ENCODE assay signal across 15 cellular contexts in the genomic region with DNA sequence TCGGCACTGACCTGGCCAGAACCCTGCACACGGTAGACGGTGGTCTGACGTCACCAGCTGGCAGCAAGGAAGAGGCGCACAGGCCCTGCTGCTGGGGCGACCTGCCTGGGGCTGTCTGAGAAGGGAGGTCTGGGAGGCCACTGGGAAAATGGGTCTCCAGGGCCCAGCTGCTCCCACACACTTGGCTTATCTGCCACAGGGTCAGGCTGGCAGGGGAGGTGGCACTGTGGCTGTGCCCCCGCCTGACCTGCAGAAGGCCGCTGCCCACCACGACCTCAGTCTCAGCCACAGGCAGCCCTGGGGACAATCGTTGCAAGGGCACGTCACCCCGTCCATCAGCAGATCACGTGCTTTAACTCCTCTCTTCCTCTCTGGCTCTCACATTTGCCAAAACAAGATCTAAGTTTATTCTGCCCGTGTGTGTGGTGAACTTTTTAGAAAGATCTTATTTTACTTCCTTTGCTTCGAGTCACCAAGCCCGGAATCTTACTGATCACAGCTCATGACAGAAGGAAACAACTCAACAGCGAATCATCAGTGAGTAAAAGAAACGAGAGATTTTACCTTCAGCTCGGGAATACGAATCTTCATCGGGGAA. TPM values are rescaled to one million over a fixed set of nuclear protein-coding genes. Genes with fewer than 3 reads are reported as not detected.
DNase-seq lines count a peak whose midpoint lies in the region; ATAC-seq and TF ChIP-seq lines count a peak whose summit lies in the region.
"Had no signal": no experiment of that assay in that cellular context is flagged by ENCODE, and none has a peak within 500 bp of the region (broad histone marks: within the 10 kb centered on the region; RNA-seq: fewer than 3 reads in every experiment).

No MANE protein-coding gene starts in this region.

- no peaks in the 10 kb centered on the region for H3K27me3 Mint-ChIP-seq in stimulated activated naive CD8-positive, alpha-beta T cell treated with anti-CD3 and anti-CD28 coated beads, Interleukin-15, Interleukin-2, amounts not matched to agents 100 ng/mL and 50 ng/mL, for 24 hours
- H3K27me3 Mint-ChIP-seq: B cell had no signal

- TF ChIP-seq CTCF in brain microvascular endothelial cell (IDR thresholded peaks at IDR 0.05; ENCODE audit: low read depth, low read length, missing control alignments), result no peak
- TF ChIP-seq CTCF in liver (IDR thresholded peaks at IDR 0.05; ENCODE audit: low read depth, low read length, missing input control), result no peak

- DNase-seq in stimulated activated naive CD8-positive, alpha-beta T cell treated with anti-CD3 and anti-CD28 coated beads, Interleukin-15, Interleukin-2, amounts not matched to agents 100 U/mL and 50 U/mL, for 24 hours, result no peak
- peak; percentile 34 for DNase-seq in brain microvascular endothelial cell
- DNase-seq: activated CD8-positive, alpha-beta memory T cell treated with anti-CD3 and anti-CD28 coated beads, Interleukin-2, amount 50 U/mL, for 48 hours; H7; midbrain; NCI-H2171; stimulated activated CD4-positive, alpha-beta T cell treated with anti-CD3 and anti-CD28 coated beads, Interleukin-2, amount 100 ng/mL, for 24 hours; T-helper 1 cell had no signal

- no peaks in the 10 kb centered on the region for H3K9me3 Mint-ChIP-seq in stimulated activated naive CD8-positive, alpha-beta T cell treated with anti-CD3 and anti-CD28 coated beads, Interleukin-15, Interleukin-2, amounts not matched to agents 100 ng/mL and 50 ng/mL, for 24 hours

- peak overlapping the region; percentile 21 for H3K27ac Mint-ChIP-seq in stimulated activated naive CD8-positive, alpha-beta T cell treated with anti-CD3 and anti-CD28 coated beads, Interleukin-15, Interleukin-2, amounts not matched to agents 100 ng/mL and 50 ng/mL, for 24 hours
- H3K27ac Mint-ChIP-seq: B cell had no signal

- no peaks in the 10 kb centered on the region for H3K27me3 ChIP-seq in brain microvascular endothelial cell (replicated peaks)
- H3K27me3 ChIP-seq in liver (ENCODE audit: control insufficient read depth in 4 of 4, insufficient read depth in 4 of 4, low read length in 3 of 4), result no peaks in the 10 kb centered on the region

- peaks cover 5 to 32% (median 19%) of the 10 kb centered on the region in 4 donors for H3K4me1 ChIP-seq in liver (ENCODE audit: control insufficient read depth in 4 of 4, insufficient read depth in 4 of 4, low read length in 3 of 4)

- no peak overlapping the region for H3K4me3 Mint-ChIP-seq in stimulated activated naive CD8-positive, alpha-beta T cell treated with anti-CD3 and anti-CD28 coated beads, Interleukin-15, Interleukin-2, amounts not matched to agents 100 ng/mL and 50 ng/mL, for 24 hours
- H3K4me3 Mint-ChIP-seq: B cell had no signal

- 73% methylated on average over 21 of the region's 21 CpGs for WGBS in liver

- in situ Hi-C loops in brain microvascular endothelial cell (cut with HindIII; ENCODE audit: low pct_ligation_motif_present, low sequenced_read_pairs), result no loop called here

- no peaks in the 10 kb centered on the region for H3K36me3 ChIP-seq in brain microvascular endothelial cell (replicated peaks)
- H3K36me3 ChIP-seq in liver (ENCODE audit: control insufficient read depth in 4 of 4, insufficient read depth in 3 of 4, low read depth in 1 of 4, low read length in 3 of 4), result no peaks in the 10 kb centered on the region

- no peaks in the 10 kb centered on the region for H3K36me3 Mint-ChIP-seq in stimulated activated naive CD8-positive, alpha-beta T cell treated with anti-CD3 and anti-CD28 coated beads, Interleukin-15, Interleukin-2, amounts not matched to agents 100 ng/mL and 50 ng/mL, for 24 hours (ENCODE audit: low read depth)

- TF ChIP-seq RAD21 in liver (IDR thresholded peaks at IDR 0.05), result no peak

- no peak for ATAC-seq in stimulated activated naive CD8-positive, alpha-beta T cell treated with anti-CD3 and anti-CD28 coated beads, Interleukin-15, Interleukin-2, amounts not matched to agents 100 U/mL and 50 U/mL, for 24 hours
- ATAC-seq in GM19328 (IDR thresholded peaks at IDR 0.05; ENCODE audit: unreplicated experiment) (no peak), HG03432 (IDR thresholded peaks at IDR 0.05; ENCODE audit: unreplicated experiment) (no peak), HG02642 (IDR thresholded peaks at IDR 0.05; ENCODE audit: poor library complexity, unreplicated experiment) (no peak), GM18858 (IDR thresholded peaks at IDR 0.05; ENCODE audit: unreplicated experiment) (no peak)

- H3K9me3 ChIP-seq in liver (ENCODE audit: control insufficient read depth in 4 of 4, low read length in 3 of 4), result no peaks in the 10 kb centered on the region

- H3K4me1 Mint-ChIP-seq in stimulated activated naive CD8-positive, alpha-beta T cell treated with anti-CD3 and anti-CD28 coated beads, Interleukin-15, Interleukin-2, amounts not matched to agents 100 ng/mL and 50 ng/mL, for 24 hours (ENCODE audit: low read depth), result no peaks in the 10 kb centered on the region

- H3K27ac ChIP-seq in brain microvascular endothelial cell (peak overlapping the region; percentile 40), liver (ENCODE audit: low read depth in 1 of 2, low read length in 2 of 2) (peak overlapping the region; percentile 8 to 47)

- no peak overlapping the region for H3K9ac ChIP-seq in liver (ENCODE audit: low read depth in 1 of 2, low read length in 2 of 2)

- H3K4me3 ChIP-seq in brain microvascular endothelial cell (ENCODE audit: low read depth, low read length) (no peak overlapping the region), liver (ENCODE audit: low read depth in 1 of 3, low read length in 3 of 3) (no peak overlapping the region)

TF ChIP-seq in liver, 16 proteins besides CTCF, POLR2A, EP300 and RAD21:
- peak; percentile 16 for TF ChIP-seq NR2F2 (IDR thresholded peaks at IDR 0.05)
- no peak for TF ChIP-seq TAF1 (conservative IDR thresholded peaks at IDR 0.05)
- TF ChIP-seq, protein P1, sequence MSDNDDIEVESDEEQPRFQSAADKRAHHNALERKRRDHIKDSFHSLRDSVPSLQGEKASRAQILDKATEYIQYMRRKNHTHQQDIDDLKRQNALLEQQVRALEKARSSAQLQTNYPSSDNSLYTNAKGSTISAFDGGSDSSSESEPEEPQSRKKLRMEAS (IDR thresholded peaks at IDR 0.05), result no peak
TF ChIP-seq in liver: peak in this region for 1.

RNA-seq across cellular contexts. Expression of gene RANBP3, which starts 45.2 kb away (rescaled TPM):
- 10 to 100 TPM; 20.2 to 23.3 TPM for total RNA-seq in liver
- polyA plus RNA-seq in liver, result 10 to 100 TPM in 1 of 2 donors, 1 to 10 TPM in 1; 10.0 to 21.2 TPM
